ENCODE assay signal across 8 cellular contexts in genomic region chr12:6958609-6959375, GRCh38. TPM values are rescaled to one million over a fixed set of nuclear protein-coding genes. Genes with fewer than 3 reads are reported as not detected.
DNase-seq lines count a peak whose midpoint lies in the region; ATAC-seq, FAIRE-seq and TF ChIP-seq lines count a peak whose summit lies in the region.

No MANE protein-coding gene starts in this region.

- H3K27me3 ChIP-seq in pancreas (no peaks in the 10 kb centered on the region), HAP-1 (ENCODE audit: low read depth) (no peaks in the 10 kb centered on the region)

- no peak for TF ChIP-seq CTCF in pancreas (IDR thresholded peaks at IDR 0.05)

- DNase-seq in T follicular helper cell (ENCODE audit: low read depth), result peak; percentile 72
- DNase-seq in pancreas, result peak in 4 of 6 donors; percentile 36 to 63 (median 46)
- no peak for DNase-seq in nucleus accumbens (lab: John Stamatoyannopoulos, UW)
- no peak for DNase-seq in HAP-1 (ENCODE audit: low spot score in 2 of 2)
- DNase-seq in HUDEP-2 (lab: John Stamatoyannopoulos, UW; ENCODE audit: unreplicated experiment in 76 of 76), result no peak

- no peak for FAIRE-seq in pancreas (lab: Jason Lieb, UNC)

- no peak overlapping the region for H3K4me3 ChIP-seq in pancreas
- H3K4me3 ChIP-seq in HAP-1, result no peak overlapping the region

- in situ Hi-C loops in HAP-1 (cut with MboI; ENCODE audit: low sequenced_read_pairs), result no loop called here

- H3K36me3 ChIP-seq in pancreas, result no peaks in the 10 kb centered on the region
- H3K36me3 ChIP-seq in HAP-1 (replicated peaks), result no peaks in the 10 kb centered on the region

- 84 to 86% methylated on average over 20 of the region's 20 CpGs for WGBS in pancreas, 2 donors

- H3K9me3 ChIP-seq in pancreas (no peaks in the 10 kb centered on the region), HAP-1 (no peaks in the 10 kb centered on the region)

- peaks cover 0 to 20% (median 14%) of the 10 kb centered on the region in 3 donors for H3K4me1 ChIP-seq in pancreas
- peaks cover 19% of the 10 kb centered on the region for H3K4me1 ChIP-seq in HAP-1

- peak; percentile 35 for ATAC-seq in GM18861 (IDR thresholded peaks at IDR 0.05; ENCODE audit: unreplicated experiment)
- ATAC-seq in HG02973 (IDR thresholded peaks at IDR 0.05; ENCODE audit: unreplicated experiment), result peak; percentile 28
- ATAC-seq in pancreas, result no peak

- H3K27ac ChIP-seq in angular gyrus (ENCODE audit: low read depth, low read length), result peak overlapping the region; percentile 3
- H3K27ac ChIP-seq in pancreas, result peak overlapping the region in 2 of 4 donors; percentile 2 to 26

- intact Hi-C loops in pancreas (cut with DNase I), result no loop called here

RNA-seq across cellular contexts. Expression of gene PTPN6, which starts 7.6 kb away (rescaled TPM):
- 10 to 100 TPM; 13.3 to 37.9 (median 17.8) TPM for total RNA-seq in pancreas
- 10 to 100 TPM; 48.7 to 53.1 TPM for polyA plus RNA-seq in pancreas

RNA-seq across cellular contexts. Expression of gene PHB2, which starts 11.7 kb away (rescaled TPM):
- 100 to 1,000 TPM in 3 of 6 donors, 10 to 100 TPM in 3; 79.7 to 139 (median 101) TPM for total RNA-seq in pancreas
- 10 to 100 TPM; 74.7 to 91.9 TPM for polyA plus RNA-seq in pancreas

RNA-seq across cellular contexts. Expression of gene EMG1, which starts 11.9 kb away (rescaled TPM):
- 10 to 100 TPM in 5 of 6 donors, 1 to 10 TPM in 1; 8.9 to 20.2 (median 17.0) TPM for total RNA-seq in pancreas
- 10 to 100 TPM in 1 of 2 donors, 1 to 10 TPM in 1; 9.4 to 12.9 TPM for polyA plus RNA-seq in pancreas

RNA-seq across cellular contexts. Expression of gene C12orf57, which starts 15.0 kb away (rescaled TPM):
- total RNA-seq in pancreas, result 100 to 1,000 TPM in 2 of 6 donors, 10 to 100 TPM in 4; 86.8 to 154 (median 97.6) TPM
- 100 to 1,000 TPM; 176 to 314 TPM for polyA plus RNA-seq in pancreas

RNA-seq across cellular contexts. Expression of gene RNU7-1, which starts 15.2 kb away (rescaled TPM):
- not detected for total RNA-seq in pancreas
- polyA plus RNA-seq in pancreas, result not detected

Comparison
In these comparisons a context has a peak if more than half of its experiments do, and no peak if none do; other contexts are left out.
1. ATAC-seq: peak in GM18861 (single experiment) and HG02973 (single experiment); none in pancreas (0 of 4).
2. DNase-seq: peak in T follicular helper cell (single experiment) and pancreas (4 of 6); none in nucleus accumbens (0 of 56), HAP-1 (0 of 2) and HUDEP-2 (0 of 76).